In the genomic region with DNA sequence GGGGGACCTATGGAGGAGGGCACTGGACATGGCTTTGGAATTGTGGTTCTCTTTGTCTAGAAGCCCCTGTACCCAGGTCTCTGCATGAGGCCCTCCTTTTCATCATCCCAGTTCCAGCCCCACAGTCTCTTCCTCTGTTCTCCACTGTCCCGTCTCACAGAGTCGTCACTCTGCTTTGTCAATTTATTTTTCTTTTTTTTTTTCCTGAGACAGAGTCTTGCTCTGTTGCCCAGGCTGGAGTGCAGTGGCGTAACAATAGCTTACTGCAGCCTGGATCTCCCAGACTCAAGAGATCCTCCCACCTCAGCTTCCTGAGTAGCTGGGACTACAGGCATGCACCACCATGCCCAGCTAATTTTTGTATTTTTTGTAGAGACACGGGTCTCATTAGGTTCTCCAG, we compare ENCODE assay signal across 1 cellular context.
TF ChIP-seq lines count a peak whose summit lies in the region.

No MANE protein-coding gene starts in this region.

TF ChIP-seq in K562, 482 proteins besides CTCF, POLR2A, EP300 and RAD21:
- TF ChIP-seq PTBP1 (IDR thresholded peaks at IDR 0.05; ENCODE audit: low read depth, low read length) (no peak), SRSF3 (IDR thresholded peaks at IDR 0.05; ENCODE audit: insufficient read depth, low read length) (no peak), SMARCA4 (IDR thresholded peaks at IDR 0.05) (no peak), ZNF121 (CRISPR knock-in tag; conservative IDR thresholded peaks at IDR 0.05) (peak; percentile 75), ATF7 (IDR thresholded peaks at IDR 0.05) (no peak), ETV6 (IDR thresholded peaks at IDR 0.05; ENCODE audit: borderline replicate concordance in 1 of 2, low read depth in 2 of 2, low read length in 1 of 2) (no peak), ETV6 (CRISPR knock-in tag; IDR thresholded peaks at IDR 0.05; ENCODE audit: borderline replicate concordance) (no peak), YY1 (IDR thresholded peaks at IDR 0.05; ENCODE audit: borderline replicate concordance in 1 of 3, control insufficient read depth in 1 of 3, extremely low read depth in 1 of 3, insufficient read depth in 3 of 3, insufficient read length in 1 of 3, insufficient replicate concordance in 2 of 3, low read depth in 1 of 3, low read length in 2 of 3) (no peak), NCOA4 (IDR thresholded peaks at IDR 0.05; ENCODE audit: partially characterized antibody) (no peak), ARNT (IDR thresholded peaks at IDR 0.05) (no peak), SUPT5H (IDR thresholded peaks at IDR 0.05) (no peak), KLF16 (IDR thresholded peaks at IDR 0.05) (no peak), GABPB2 (CRISPR knock-in tag; conservative IDR thresholded peaks at IDR 0.05) (no peak), CHD4 (IDR thresholded peaks at IDR 0.05; ENCODE audit: insufficient read depth, insufficient replicate concordance, low read depth, low read length, poor library complexity, severe bottlenecking) (peak; percentile 25), RBM15 (IDR thresholded peaks at IDR 0.05; ENCODE audit: insufficient read depth, low read length) (no peak)
- TF ChIP-seq, protein P1, sequence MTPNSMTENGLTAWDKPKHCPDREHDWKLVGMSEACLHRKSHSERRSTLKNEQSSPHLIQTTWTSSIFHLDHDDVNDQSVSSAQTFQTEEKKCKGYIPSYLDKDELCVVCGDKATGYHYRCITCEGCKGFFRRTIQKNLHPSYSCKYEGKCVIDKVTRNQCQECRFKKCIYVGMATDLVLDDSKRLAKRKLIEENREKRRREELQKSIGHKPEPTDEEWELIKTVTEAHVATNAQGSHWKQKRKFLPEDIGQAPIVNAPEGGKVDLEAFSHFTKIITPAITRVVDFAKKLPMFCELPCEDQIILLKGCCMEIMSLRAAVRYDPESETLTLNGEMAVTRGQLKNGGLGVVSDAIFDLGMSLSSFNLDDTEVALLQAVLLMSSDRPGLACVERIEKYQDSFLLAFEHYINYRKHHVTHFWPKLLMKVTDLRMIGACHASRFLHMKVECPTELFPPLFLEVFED (CRISPR knock-in tag; conservative IDR thresholded peaks at IDR 0.05): no peak
- TF ChIP-seq, protein P2, sequence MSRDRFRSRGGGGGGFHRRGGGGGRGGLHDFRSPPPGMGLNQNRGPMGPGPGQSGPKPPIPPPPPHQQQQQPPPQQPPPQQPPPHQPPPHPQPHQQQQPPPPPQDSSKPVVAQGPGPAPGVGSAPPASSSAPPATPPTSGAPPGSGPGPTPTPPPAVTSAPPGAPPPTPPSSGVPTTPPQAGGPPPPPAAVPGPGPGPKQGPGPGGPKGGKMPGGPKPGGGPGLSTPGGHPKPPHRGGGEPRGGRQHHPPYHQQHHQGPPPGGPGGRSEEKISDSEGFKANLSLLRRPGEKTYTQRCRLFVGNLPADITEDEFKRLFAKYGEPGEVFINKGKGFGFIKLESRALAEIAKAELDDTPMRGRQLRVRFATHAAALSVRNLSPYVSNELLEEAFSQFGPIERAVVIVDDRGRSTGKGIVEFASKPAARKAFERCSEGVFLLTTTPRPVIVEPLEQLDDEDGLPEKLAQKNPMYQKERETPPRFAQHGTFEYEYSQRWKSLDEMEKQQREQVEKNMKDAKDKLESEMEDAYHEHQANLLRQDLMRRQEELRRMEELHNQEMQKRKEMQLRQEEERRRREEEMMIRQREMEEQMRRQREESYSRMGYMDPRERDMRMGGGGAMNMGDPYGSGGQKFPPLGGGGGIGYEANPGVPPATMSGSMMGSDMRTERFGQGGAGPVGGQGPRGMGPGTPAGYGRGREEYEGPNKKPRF (IDR thresholded peaks at IDR 0.05; ENCODE audit: low read depth, low read length): no peak
- TF ChIP-seq, protein P3, sequence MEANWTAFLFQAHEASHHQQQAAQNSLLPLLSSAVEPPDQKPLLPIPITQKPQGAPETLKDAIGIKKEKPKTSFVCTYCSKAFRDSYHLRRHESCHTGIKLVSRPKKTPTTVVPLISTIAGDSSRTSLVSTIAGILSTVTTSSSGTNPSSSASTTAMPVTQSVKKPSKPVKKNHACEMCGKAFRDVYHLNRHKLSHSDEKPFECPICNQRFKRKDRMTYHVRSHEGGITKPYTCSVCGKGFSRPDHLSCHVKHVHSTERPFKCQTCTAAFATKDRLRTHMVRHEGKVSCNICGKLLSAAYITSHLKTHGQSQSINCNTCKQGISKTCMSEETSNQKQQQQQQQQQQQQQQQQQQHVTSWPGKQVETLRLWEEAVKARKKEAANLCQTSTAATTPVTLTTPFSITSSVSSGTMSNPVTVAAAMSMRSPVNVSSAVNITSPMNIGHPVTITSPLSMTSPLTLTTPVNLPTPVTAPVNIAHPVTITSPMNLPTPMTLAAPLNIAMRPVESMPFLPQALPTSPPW (CRISPR knock-in tag; IDR thresholded peaks at IDR 0.05): no peak
